1 cellular context compared by ENCODE assay signal in the genomic region with DNA sequence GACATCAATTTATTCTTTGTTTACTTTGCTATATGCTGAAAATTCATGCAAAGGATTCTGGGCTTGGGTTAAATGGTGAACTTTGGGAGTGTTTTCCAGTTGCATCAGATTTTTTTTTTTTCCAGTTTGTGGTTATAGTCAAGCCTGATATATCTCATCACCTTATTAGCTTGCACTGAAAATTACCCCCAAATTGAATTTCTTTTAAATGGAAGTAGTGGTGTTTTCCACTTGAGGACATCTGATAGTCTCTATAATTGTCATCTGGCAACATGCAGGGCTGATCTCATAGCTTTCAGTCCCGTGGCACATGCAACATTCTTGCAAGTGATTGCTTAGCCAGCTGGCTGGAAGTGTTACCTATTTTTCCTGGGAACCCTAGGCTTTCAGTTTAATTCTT.
TF ChIP-seq lines count a peak whose summit lies in the region.

No MANE protein-coding gene starts in this region.

TF ChIP-seq in HEK293, 187 proteins besides CTCF, POLR2A, EP300 and RAD21 (continued from another document):
- TF ChIP-seq ZFP41 (tag by site-specific recombination; IDR thresholded peaks at IDR 0.05; ENCODE audit: borderline replicate concordance): no peak
- TF ChIP-seq, protein P1, sequence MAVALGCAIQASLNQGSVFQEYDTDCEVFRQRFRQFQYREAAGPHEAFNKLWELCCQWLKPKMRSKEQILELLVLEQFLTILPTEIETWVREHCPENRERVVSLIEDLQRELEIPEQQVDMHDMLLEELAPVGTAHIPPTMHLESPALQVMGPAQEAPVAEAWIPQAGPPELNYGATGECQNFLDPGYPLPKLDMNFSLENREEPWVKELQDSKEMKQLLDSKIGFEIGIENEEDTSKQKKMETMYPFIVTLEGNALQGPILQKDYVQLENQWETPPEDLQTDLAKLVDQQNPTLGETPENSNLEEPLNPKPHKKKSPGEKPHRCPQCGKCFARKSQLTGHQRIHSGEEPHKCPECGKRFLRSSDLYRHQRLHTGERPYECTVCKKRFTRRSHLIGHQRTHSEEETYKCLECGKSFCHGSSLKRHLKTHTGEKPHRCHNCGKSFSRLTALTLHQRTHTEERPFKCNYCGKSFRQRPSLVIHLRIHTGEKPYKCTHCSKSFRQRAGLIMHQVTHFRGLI (tag by site-specific recombination; IDR thresholded peaks at IDR 0.05): no peak
